1 cellular context compared by ENCODE assay signal in genomic region chr17:82698974-82699442, GRCh38.
TF ChIP-seq lines count a peak whose summit lies in the region.

No MANE protein-coding gene starts in this region.

TF ChIP-seq in K562, 482 proteins besides CTCF, POLR2A, EP300 and RAD21 (continued from another document):
- TF ChIP-seq RBM34 (IDR thresholded peaks at IDR 0.05; ENCODE audit: borderline replicate concordance, insufficient read depth, low read length) (no peak), ZNF780A (CRISPR knock-in tag; IDR thresholded peaks at IDR 0.05) (no peak), RBM17 (IDR thresholded peaks at IDR 0.05; ENCODE audit: borderline replicate concordance, low read depth, low read length) (no peak), FOS (IDR thresholded peaks at IDR 0.05; ENCODE audit: extremely low read depth, insufficient read length) (no peak), ZNF444 (CRISPR knock-in tag; IDR thresholded peaks at IDR 0.05) (no peak), CREB3 (tag; conservative IDR thresholded peaks at IDR 0.05; ENCODE audit: low read depth) (no peak), NFYB (IDR thresholded peaks at IDR 0.05; ENCODE audit: extremely low read depth, insufficient read length) (no peak), RNF219 (CRISPR knock-in tag; IDR thresholded peaks at IDR 0.05) (no peak), CREM (IDR thresholded peaks at IDR 0.05; ENCODE audit: low read depth) (no peak), IRF1 (CRISPR knock-in tag; IDR thresholded peaks at IDR 0.05; ENCODE audit: borderline replicate concordance) (no peak; the same call in 1 of the 2 replicates), HSF4 (CRISPR knock-in tag; IDR thresholded peaks at IDR 0.05; ENCODE audit: borderline replicate concordance) (no peak), NUFIP1 (IDR thresholded peaks at IDR 0.05; ENCODE audit: partially characterized antibody) (no peak), MLX (CRISPR knock-in tag; conservative IDR thresholded peaks at IDR 0.05) (no peak), ZNF431 (CRISPR knock-in tag; IDR thresholded peaks at IDR 0.05) (peak; percentile 53; the same call in 1 of the 2 replicates), PHF8 (IDR thresholded peaks at IDR 0.05; ENCODE audit: borderline replicate concordance, low read length) (peak; percentile 58; the same call in 1 of the 2 replicates), ZNF583 (CRISPR knock-in tag; IDR thresholded peaks at IDR 0.05) (no peak), FOXP1 (CRISPR knock-in tag; IDR thresholded peaks at IDR 0.05) (no peak), GABPB1 (CRISPR knock-in tag; IDR thresholded peaks at IDR 0.05) (no peak), PHB2 (IDR thresholded peaks at IDR 0.05; ENCODE audit: low read depth) (no peak), CAMTA2 (CRISPR knock-in tag; conservative IDR thresholded peaks at IDR 0.05) (no peak), TCF7L2 (IDR thresholded peaks at IDR 0.05; ENCODE audit: low read depth, low read length) (no peak), CBFA2T3 (IDR thresholded peaks at IDR 0.05) (no peak), CBX3 (IDR thresholded peaks at IDR 0.05; ENCODE audit: borderline replicate concordance in 1 of 2, low read length in 2 of 2) (no peak), CBX5 (IDR thresholded peaks at IDR 0.05; ENCODE audit: borderline replicate concordance, low read depth) (no peak), BRCA1 (IDR thresholded peaks at IDR 0.05) (no peak), BRCA1 (CRISPR knock-in tag; IDR thresholded peaks at IDR 0.05) (peak; percentile 70; the same call in 1 of the 2 replicates), ATF4 (CRISPR knock-in tag; IDR thresholded peaks at IDR 0.05) (no peak), ID3 (CRISPR knock-in tag; IDR thresholded peaks at IDR 0.05) (no peak), ID3 (tag; IDR thresholded peaks at IDR 0.05) (no peak), BHLHE40 (IDR thresholded peaks at IDR 0.05; ENCODE audit: low read length) (peak; percentile 65), NFRKB (IDR thresholded peaks at IDR 0.05; ENCODE audit: low read depth) (no peak), SRSF3 (IDR thresholded peaks at IDR 0.05; ENCODE audit: insufficient read depth, low read length) (no peak), ZNF143 (CRISPR knock-in tag; IDR thresholded peaks at IDR 0.05) (no peak), L3MBTL2 (IDR thresholded peaks at IDR 0.05) (peak; percentile 62), RFX1 (IDR thresholded peaks at IDR 0.05) (no peak), PCBP1 (IDR thresholded peaks at IDR 0.05; ENCODE audit: low read depth, low read length, poor library complexity, severe bottlenecking) (peak; percentile 55), TEAD1 (CRISPR knock-in tag; IDR thresholded peaks at IDR 0.05) (no peak), RBBP5 (IDR thresholded peaks at IDR 0.05; ENCODE audit: borderline replicate concordance, insufficient read depth, low read length, poor library complexity, severe bottlenecking) (peak; percentile 26), ZNF740 (CRISPR knock-in tag; IDR thresholded peaks at IDR 0.05) (0 out of 2 replicates have a peak, but pooled peaks have one; percentile 53), ZNF740 (tag; IDR thresholded peaks at IDR 0.05) (no peak), NRF1 (conservative IDR thresholded peaks at IDR 0.05 in 1 of 2, IDR thresholded peaks at IDR 0.05 in 1 of 2) (peak in 1 of 2 experiments; percentile 19; a peak in 1 of 4 replicates), GATAD2A (IDR thresholded peaks at IDR 0.05) (0 out of 2 replicates have a peak, but pooled peaks have one; percentile 30), NR2C1 (IDR thresholded peaks at IDR 0.05) (no peak), NR2C1 (tag; IDR thresholded peaks at IDR 0.05) (no peak), CBFB (CRISPR knock-in tag; IDR thresholded peaks at IDR 0.05) (peak; percentile 91), ZMIZ1 (IDR thresholded peaks at IDR 0.05; ENCODE audit: low read depth in 2 of 2, low read length in 2 of 2) (no peak), ZNF79 (CRISPR knock-in tag; IDR thresholded peaks at IDR 0.05; ENCODE audit: low read depth) (no peak), FOXJ3 (CRISPR knock-in tag; IDR thresholded peaks at IDR 0.05) (no peak), MBD1 (CRISPR knock-in tag; IDR thresholded peaks at IDR 0.05) (no peak), TBP (optimal IDR thresholded peaks at IDR 0.05; ENCODE audit: low read depth, low read length) (no peak), SNAPC5 (CRISPR knock-in tag; IDR thresholded peaks at IDR 0.05) (no peak), SREBF2 (CRISPR knock-in tag; IDR thresholded peaks at IDR 0.05) (no peak), KAT7 (CRISPR knock-in tag; IDR thresholded peaks at IDR 0.05; ENCODE audit: borderline replicate concordance) (no peak), ETS2 (tag; IDR thresholded peaks at IDR 0.05; ENCODE audit: borderline replicate concordance, poor library complexity, severe bottlenecking) (no peak), MAX (CRISPR knock-in tag; IDR thresholded peaks at IDR 0.05) (peak; percentile 78), NFE2L1 (tag; IDR thresholded peaks at IDR 0.05; ENCODE audit: borderline replicate concordance, low read depth) (no peak)
